1 cellular context compared by ENCODE assay signal in genomic region chr1:71087713-71088112, GRCh38.
TF ChIP-seq lines count a peak whose summit lies in the region.

No MANE protein-coding gene starts in this region.

TF ChIP-seq in IMR-90, 13 proteins besides CTCF, POLR2A, EP300 and RAD21 (continued from another document):
- TF ChIP-seq, protein P1, sequence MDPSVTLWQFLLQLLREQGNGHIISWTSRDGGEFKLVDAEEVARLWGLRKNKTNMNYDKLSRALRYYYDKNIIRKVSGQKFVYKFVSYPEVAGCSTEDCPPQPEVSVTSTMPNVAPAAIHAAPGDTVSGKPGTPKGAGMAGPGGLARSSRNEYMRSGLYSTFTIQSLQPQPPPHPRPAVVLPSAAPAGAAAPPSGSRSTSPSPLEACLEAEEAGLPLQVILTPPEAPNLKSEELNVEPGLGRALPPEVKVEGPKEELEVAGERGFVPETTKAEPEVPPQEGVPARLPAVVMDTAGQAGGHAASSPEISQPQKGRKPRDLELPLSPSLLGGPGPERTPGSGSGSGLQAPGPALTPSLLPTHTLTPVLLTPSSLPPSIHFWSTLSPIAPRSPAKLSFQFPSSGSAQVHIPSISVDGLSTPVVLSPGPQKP (IDR thresholded peaks at IDR 0.05; ENCODE audit: borderline replicate concordance, low read depth, low read length): no peak
- TF ChIP-seq USF2 (IDR thresholded peaks at IDR 0.05; ENCODE audit: low read depth, low read length) (no peak), BHLHE40 (IDR thresholded peaks at IDR 0.05; ENCODE audit: low read depth, low read length) (no peak)
